In the genomic region with DNA sequence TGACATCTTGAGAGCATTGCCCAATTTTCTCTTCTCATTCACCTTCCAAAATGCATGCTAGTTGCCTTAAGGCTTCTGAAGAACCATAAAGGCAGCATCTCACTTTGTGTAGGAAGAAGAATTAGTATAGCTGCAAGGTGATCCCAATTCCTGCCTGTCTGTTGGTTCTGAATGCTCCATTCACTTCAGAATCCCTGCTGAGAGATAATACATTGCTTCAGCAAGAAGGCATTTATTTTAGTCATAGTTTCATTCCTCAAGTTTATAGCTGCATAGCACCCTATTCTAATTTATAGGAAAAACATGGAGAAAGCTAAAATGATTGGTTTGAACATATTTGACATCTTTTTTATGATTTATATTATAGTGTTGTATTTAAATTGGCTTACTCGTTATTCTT, we compare ENCODE assay signal across 20 cellular contexts.
A peak's percentile ranks its signal among the peaks of the same experiment; 100 is the strongest.
DNase-seq lines count a peak whose midpoint lies in the region; ATAC-seq and TF ChIP-seq lines count a peak whose summit lies in the region.
"Had no signal": no experiment of that assay in that cellular context is flagged by ENCODE, and none has a peak within 500 bp of the region (broad histone marks: within the 10 kb centered on the region; RNA-seq: fewer than 3 reads in every experiment).

No MANE protein-coding gene starts in this region.

- H3F3A ChIP-seq in neural progenitor cell (ENCODE audit: low read depth) = no peaks in the 10 kb centered on the region

- peaks cover 3% of the 10 kb centered on the region for H3K9me3 Mint-ChIP-seq in neural progenitor cell
- H3K9me3 Mint-ChIP-seq in osteocyte (ENCODE audit: unreplicated experiment) = no peaks in the 10 kb centered on the region
- H3K9me3 Mint-ChIP-seq: H9 had no signal

- H3K27ac ChIP-seq in neural progenitor cell = no peak overlapping the region
- H3K27ac ChIP-seq: BLaER1, HL-60, SK-N-MC had no signal

- H3K79me2 ChIP-seq in neural progenitor cell (ENCODE audit: low read depth) = no peaks in the 10 kb centered on the region

- H4K20me1 ChIP-seq in neural progenitor cell (ENCODE audit: low read depth) = no peaks in the 10 kb centered on the region
- H4K20me1 ChIP-seq: BLaER1 had no signal

- H3K4me3 ChIP-seq in choroid plexus epithelial cell (ENCODE audit: low read depth, low read length) = no peak overlapping the region
- H3K4me3 ChIP-seq in neural progenitor cell = no peak overlapping the region
- H3K4me3 ChIP-seq: BLaER1, SK-N-MC had no signal

- H3K4me1 ChIP-seq in neural progenitor cell = peaks cover 6% of the 10 kb centered on the region
- H3K4me1 ChIP-seq: BLaER1 had no signal

- H3K4me1 Mint-ChIP-seq in neural progenitor cell (no peaks in the 10 kb centered on the region), osteocyte (ENCODE audit: unreplicated experiment) (peaks cover 16% of the 10 kb centered on the region)
- H3K4me1 Mint-ChIP-seq: CD4-positive, alpha-beta memory T cell had no signal

- H3K27ac Mint-ChIP-seq in neural progenitor cell (no peak overlapping the region), osteocyte (ENCODE audit: unreplicated experiment) (no peak overlapping the region)
- H3K27ac Mint-ChIP-seq: H9 had no signal

- H3K36me3 Mint-ChIP-seq in neural progenitor cell (no peaks in the 10 kb centered on the region), osteocyte (ENCODE audit: unreplicated experiment) (peaks cover 5% of the 10 kb centered on the region)

- no peak overlapping the region for H3K9ac ChIP-seq in neural progenitor cell
- H3K9ac ChIP-seq: BLaER1 had no signal

- H3K27me3 ChIP-seq in neural progenitor cell = no peaks in the 10 kb centered on the region
- H3K27me3 ChIP-seq: BLaER1 had no signal

- H3K4me3 Mint-ChIP-seq in neural progenitor cell = no peak overlapping the region
- H3K4me3 Mint-ChIP-seq in osteocyte (ENCODE audit: unreplicated experiment) = no peak overlapping the region
- H3K4me3 Mint-ChIP-seq: CD4-positive, alpha-beta memory T cell; H9 had no signal

- H3K4me2 ChIP-seq in neural progenitor cell = no peak overlapping the region
- H3K4me2 ChIP-seq: BLaER1 had no signal

- no peaks in the 10 kb centered on the region for H3K27me3 Mint-ChIP-seq in neural progenitor cell (ENCODE audit: insufficient read depth, low read depth)
- H3K27me3 Mint-ChIP-seq in osteocyte (ENCODE audit: unreplicated experiment) = no peaks in the 10 kb centered on the region
- H3K27me3 Mint-ChIP-seq: CD4-positive, alpha-beta memory T cell had no signal

- no peak for TF ChIP-seq POLR2A in GM18505 (IDR thresholded peaks at IDR 0.05; ENCODE audit: borderline replicate concordance, extremely low read depth, insufficient read depth, insufficient read length)

- no peaks in the 10 kb centered on the region for H3K36me3 ChIP-seq in neural progenitor cell
- H3K36me3 ChIP-seq: BLaER1 had no signal

- H2AFZ ChIP-seq in neural progenitor cell (replicated peaks) = no peak overlapping the region

- DNase-seq in EH (ENCODE audit: low read depth) (peak; percentile 46), NCI-H226 (peak; percentile 6), choroid plexus epithelial cell (ENCODE audit: low read depth) (peak; percentile 73), neural progenitor cell (ENCODE audit: low spot score) (peak; percentile 4), osteocyte (ENCODE audit: extremely low spot score, unreplicated experiment) (no peak), glomerular visceral epithelial cell (ENCODE audit: extremely low spot score) (no peak)
- DNase-seq: CD4-positive, alpha-beta memory T cell; DMS153; H9; NCI-H1436; NCI-H2029; NCI-H2171 treated with DMSO at 0.1 percent for 48 hours; NCI-H510A treated with DMSO at 0.1 percent for 48 hours; NCI-H82; OCI-M1; Right ventricle myocardium superior had no signal

- no peak for ATAC-seq in GM18505 (IDR thresholded peaks at IDR 0.05; ENCODE audit: unreplicated experiment)

- TF ChIP-seq CTCF in choroid plexus epithelial cell (conservative IDR thresholded peaks at IDR 0.05; ENCODE audit: low read depth, low read length) (no peak), neural progenitor cell (IDR thresholded peaks at IDR 0.05) (no peak), osteocyte (IDR thresholded peaks at IDR 0.05) (no peak)

- no peaks in the 10 kb centered on the region for H3K9me3 ChIP-seq in neural progenitor cell (ENCODE audit: low read depth)
- H3K9me3 ChIP-seq: BLaER1 had no signal

Comparison
In these comparisons a context has a peak if more than half of its experiments do, and no peak if none do; other contexts are left out.
1. DNase-seq: peak in EH (single experiment), NCI-H226 (single experiment), choroid plexus epithelial cell (single experiment) and neural progenitor cell (single experiment); none in osteocyte (single experiment) and glomerular visceral epithelial cell (single experiment).